In genomic region chr5:66440202-66440680, GRCh38 we compare ENCODE assay signal across 9 cellular contexts.
DNase-seq lines count a peak whose midpoint lies in the region; ATAC-seq and TF ChIP-seq lines count a peak whose summit lies in the region.
"Had no signal": no experiment of that assay in that cellular context is flagged by ENCODE, and none has a peak within 500 bp of the region (broad histone marks: within the 10 kb centered on the region; RNA-seq: fewer than 3 reads in every experiment).

No MANE protein-coding gene starts in this region.

- H3K36me3 Mint-ChIP-seq in nephron (ENCODE audit: low read depth) (no peaks in the 10 kb centered on the region), glutamatergic neuron (ENCODE audit: unreplicated experiment) (no peaks in the 10 kb centered on the region)

- no peak overlapping the region for H3K4me3 ChIP-seq in GM12865 (ENCODE audit: low read depth, low read length)

- DNase-seq in GM12865 (ENCODE audit: low read depth) = peak; percentile 5
- DNase-seq in amniotic epithelial cell (ENCODE audit: low read depth) = peak; percentile 34
- no peak for DNase-seq in glutamatergic neuron
- DNase-seq: SHP77 had no signal

- H3K4me3 Mint-ChIP-seq in nephron = peak overlapping the region in 2 of 3 experiments; percentile 6 to 62
- H3K4me3 Mint-ChIP-seq in glutamatergic neuron (ENCODE audit: unreplicated experiment) = no peak overlapping the region

- peak; percentile 74 for ATAC-seq in HG02884 (IDR thresholded peaks at IDR 0.05; ENCODE audit: unreplicated experiment)
- ATAC-seq in HG02970 (IDR thresholded peaks at IDR 0.05; ENCODE audit: low FRiP score, unreplicated experiment) = no peak
- ATAC-seq in HG02840 (IDR thresholded peaks at IDR 0.05; ENCODE audit: low FRiP score, unreplicated experiment) = no peak
- ATAC-seq in GM18861 (IDR thresholded peaks at IDR 0.05; ENCODE audit: unreplicated experiment) = no peak

- peaks cover 44% of the 10 kb centered on the region for H3K4me1 Mint-ChIP-seq in nephron
- no peaks in the 10 kb centered on the region for H3K4me1 Mint-ChIP-seq in glutamatergic neuron (ENCODE audit: low read depth, unreplicated experiment)

- H3K27ac Mint-ChIP-seq in nephron (peak overlapping the region; percentile 83 to 88 (median 87)), glutamatergic neuron (ENCODE audit: unreplicated experiment) (no peak overlapping the region)

- peaks cover 5% of the 10 kb centered on the region for H3K9me3 Mint-ChIP-seq in nephron
- no peaks in the 10 kb centered on the region for H3K9me3 Mint-ChIP-seq in glutamatergic neuron (ENCODE audit: unreplicated experiment)

- H3K27me3 Mint-ChIP-seq in nephron (ENCODE audit: low read depth) (no peaks in the 10 kb centered on the region), glutamatergic neuron (ENCODE audit: unreplicated experiment) (no peaks in the 10 kb centered on the region)

- no peak for TF ChIP-seq CTCF in GM12865 (IDR thresholded peaks at IDR 0.05; ENCODE audit: insufficient read depth, low read depth, low read length, missing control alignments)
- no peak for TF ChIP-seq CTCF in nephron (IDR thresholded peaks at IDR 0.05; ENCODE audit: unreplicated experiment in 3 of 3)
- no peak for TF ChIP-seq CTCF in glutamatergic neuron (IDR thresholded peaks at IDR 0.05; ENCODE audit: partially characterized antibody, unreplicated experiment)
